ENCODE assay signal across 33 cellular contexts in the genomic region with DNA sequence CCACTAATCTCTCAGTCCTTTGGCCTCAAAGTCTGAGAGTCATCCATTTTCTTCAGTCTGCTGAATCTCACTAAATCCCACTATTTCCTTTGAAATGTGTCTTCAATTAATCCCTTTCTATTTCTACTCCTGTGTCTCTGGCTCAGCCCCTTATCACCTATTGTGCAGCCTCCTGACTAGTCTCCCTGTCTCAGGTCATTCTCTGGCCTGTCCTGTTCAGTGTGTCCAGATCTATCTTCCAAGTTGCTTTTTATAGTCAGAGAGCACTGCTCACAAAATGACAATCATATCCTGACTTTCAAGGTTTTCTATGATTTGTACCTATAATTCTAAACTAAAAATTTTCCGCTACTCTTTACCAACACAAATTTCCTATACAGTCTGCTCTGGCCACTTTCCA. TPM values are rescaled to one million over a fixed set of nuclear protein-coding genes. Genes with fewer than 3 reads are reported as not detected.
"Had no signal": no experiment of that assay in that cellular context is flagged by ENCODE, and none has a peak within 500 bp of the region (broad histone marks: within the 10 kb centered on the region; RNA-seq: fewer than 3 reads in every experiment).

No MANE protein-coding gene starts in this region.

- DNase-seq: activated CD4-positive, alpha-beta memory T cell treated with anti-CD3 and anti-CD28 coated beads, Interleukin-2, amount 10 ng/mL, durations not matched to agents 7 days and 5 days; activated CD4-positive, alpha-beta T cell treated with anti-CD3 and anti-CD28 coated beads for 1 hour; activated CD4-positive, alpha-beta T cell treated with anti-CD3 and anti-CD28 coated beads for 36 hours; activated CD4-positive, alpha-beta T cell treated with anti-CD3 and anti-CD28 coated beads for 48 hours; activated CD4-positive, alpha-beta T cell treated with anti-CD3 and anti-CD28 coated beads, Interleukin-2, amount 10 ng/mL, durations not matched to agents 7 days and 5 days; activated CD4-positive, alpha-beta T cell treated with anti-CD3 and anti-CD28 coated beads, Interleukin-2, amount 50 U/mL, for 48 hours; activated CD4-positive, CD25-positive, alpha-beta regulatory T cell; activated CD8-positive, alpha-beta memory T cell treated with anti-CD3 and anti-CD28 coated beads for 24 hours; activated CD8-positive, alpha-beta memory T cell treated with anti-CD3 and anti-CD28 coated beads, Interleukin-2, amount 10 ng/mL, durations not matched to agents 7 days and 5 days; activated CD8-positive, alpha-beta memory T cell treated with anti-CD3 and anti-CD28 coated beads, Interleukin-2, amount 50 U/mL, for 48 hours; activated CD8-positive, alpha-beta T cell treated with anti-CD3 and anti-CD28 coated beads, Interleukin-2, amount 10 ng/mL, durations not matched to agents 7 days and 5 days; activated effector memory CD4-positive, alpha-beta T cell treated with Interleukin-2 at 50 U/mL for 16 hours; activated gamma-delta T cell; activated naive CD4-positive, alpha-beta T cell treated with anti-CD3 and anti-CD28 coated beads, Interleukin-2, amount 10 ng/mL, durations not matched to agents 7 days and 5 days; activated naive CD4-positive, alpha-beta T cell treated with Interleukin-2 at 50 U/mL for 16 hours; activated naive CD8-positive, alpha-beta T cell treated with anti-CD3 and anti-CD28 coated beads, Interleukin-2, amount 10 ng/mL, durations not matched to agents 7 days and 5 days; activated naive CD8-positive, alpha-beta T cell treated with anti-CD3 and anti-CD28 coated beads, Interleukin-2, amount 50 U/mL, for 24 hours; activated T-cell treated with anti-CD3 and anti-CD28 coated beads, Interleukin-2, amount 50 U/mL, for 24 hours; activated T-cell treated with anti-CD3 and anti-CD28 coated beads, Interleukin-2, amount 50 U/mL, for 48 hours; amygdala; anterior cingulate cortex; caudate nucleus; cerebellar nuclear complex; T-helper 1 cell; T-helper 2 cell; T-helper 9 cell; WERI-Rb-1 had no signal

- ATAC-seq: activated CD4-positive, alpha-beta T cell treated with anti-CD3 and anti-CD28 coated beads for 36 hours; activated CD4-positive, CD25-positive, alpha-beta regulatory T cell treated with anti-CD3 and anti-CD28 coated beads, Interleukin-2, amount 50 U/mL, for 24 hours; activated CD8-positive, alpha-beta memory T cell treated with anti-CD3 and anti-CD28 coated beads, Interleukin-2, amount 10 ng/mL, durations not matched to agents 7 days and 5 days; activated CD8-positive, alpha-beta T cell treated with anti-CD3 and anti-CD28 coated beads, Interleukin-2, amount 10 ng/mL, durations not matched to agents 7 days and 5 days; activated naive CD8-positive, alpha-beta T cell treated with anti-CD3 and anti-CD28 coated beads, Interleukin-2, amount 50 U/mL, for 24 hours; WTC11 had no signal

- H3K36me3 ChIP-seq: ascending aorta, cardiac muscle cell, WERI-Rb-1 had no signal

- H3K27me3 ChIP-seq: ascending aorta had no signal

- H3K4me3 ChIP-seq: ascending aorta, cardiac muscle cell had no signal

- H3K9me3 ChIP-seq: ascending aorta had no signal

- H3K27ac ChIP-seq: ascending aorta, cardiac muscle cell, WERI-Rb-1 had no signal

RNA-seq across cellular contexts. Expression of gene ROPN1, which starts 7.6 kb away (rescaled TPM):
- total RNA-seq: activated CD4-positive, alpha-beta memory T cell treated with anti-CD3 and anti-CD28 coated beads, Interleukin-2, amount 10 ng/mL, durations not matched to agents 7 days and 5 days; activated CD4-positive, alpha-beta T cell treated with anti-CD3 and anti-CD28 coated beads for 36 hours; activated CD4-positive, alpha-beta T cell treated with anti-CD3 and anti-CD28 coated beads, Interleukin-2, amount 10 ng/mL, durations not matched to agents 7 days and 5 days; activated CD8-positive, alpha-beta memory T cell treated with anti-CD3 and anti-CD28 coated beads, Interleukin-2, amount 10 ng/mL, durations not matched to agents 7 days and 5 days; activated CD8-positive, alpha-beta T cell treated with anti-CD3 and anti-CD28 coated beads, Interleukin-2, amount 10 ng/mL, durations not matched to agents 7 days and 5 days; activated naive CD8-positive, alpha-beta T cell treated with anti-CD3 and anti-CD28 coated beads, Interleukin-2, amount 10 ng/mL, durations not matched to agents 7 days and 5 days; activated T-helper 2 cell treated with anti-CD3 and anti-CD28 coated beads, Interferon-gamma antibody, Interleukin-2, Interleukin-4, amounts not matched to agents 10 μg/mL and 5 μg/mL and 100 μg/mL, durations not matched to agents 14 hours and 24 hours and 36 hours; ascending aorta; bronchial epithelial cell; cardiac muscle cell; WTC11 had no signal
